ENCODE assay signal across 13 cellular contexts in the genomic region with DNA sequence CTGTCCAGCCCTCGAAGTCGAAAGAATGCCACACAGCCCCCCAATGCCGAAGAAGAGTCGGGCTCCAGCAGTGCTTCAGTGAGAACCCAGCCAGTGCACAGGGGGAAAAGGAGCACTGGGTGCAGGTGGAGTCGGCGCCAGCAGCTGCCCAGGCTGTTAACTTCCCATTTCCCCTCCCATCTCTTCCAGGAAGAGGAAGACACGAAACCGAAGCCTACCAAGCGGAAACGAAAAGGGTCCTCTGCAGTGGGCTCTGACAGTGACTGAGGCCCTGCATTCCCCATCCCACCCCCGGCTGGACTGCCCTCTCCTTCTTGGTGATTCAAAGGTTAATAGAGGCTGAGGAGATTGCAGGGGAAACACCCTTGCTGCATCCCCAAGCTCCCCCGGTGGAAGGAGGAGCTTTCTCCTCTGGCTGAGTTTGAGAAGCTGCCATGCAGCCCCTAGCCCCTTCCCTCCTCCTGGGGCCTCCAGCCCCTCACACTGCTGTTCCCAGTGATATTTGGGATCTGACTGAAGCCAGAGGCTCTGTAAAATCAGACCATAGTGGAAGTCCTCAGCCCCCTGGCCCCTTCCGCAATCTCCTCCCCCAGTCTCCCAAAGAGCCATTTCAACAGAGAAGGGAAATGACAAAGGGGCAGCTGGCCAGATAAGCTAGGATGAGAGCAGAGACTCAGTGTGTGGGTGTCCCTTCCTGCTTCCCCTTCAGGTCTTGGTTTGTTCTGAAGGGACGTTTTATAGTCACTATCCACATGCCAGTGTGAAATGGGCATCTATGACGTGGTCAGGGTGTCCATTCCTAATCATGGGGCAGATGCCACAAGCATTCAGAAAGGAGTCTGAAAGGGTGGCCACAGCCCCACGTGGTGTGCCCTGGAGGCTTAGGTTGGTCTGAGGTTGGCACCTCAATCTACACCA. TPM values are rescaled to one million over a fixed set of nuclear protein-coding genes. Genes with fewer than 3 reads are reported as not detected.
DNase-seq lines count a peak whose midpoint lies in the region; ATAC-seq and TF ChIP-seq lines count a peak whose summit lies in the region.
"Had no signal": no experiment of that assay in that cellular context is flagged by ENCODE, and none has a peak within 500 bp of the region (broad histone marks: within the 10 kb centered on the region; RNA-seq: fewer than 3 reads in every experiment).

No MANE protein-coding gene starts in this region.

- H3K27me3 ChIP-seq in BLaER1 treated with 17β-estradiol and CSF1 and Interleukin-3, amounts not matched to agents 10 nM and 100 nM, result no peaks in the 10 kb centered on the region
- H3K27me3 ChIP-seq in colonic mucosa, result no peaks in the 10 kb centered on the region
- H3K27me3 ChIP-seq in neutrophil, result no peaks in the 10 kb centered on the region

- DNase-seq in NB4 (ENCODE audit: low read depth) (peak; percentile 83), colonic mucosa (no peak)
- DNase-seq in stimulated activated naive CD4-positive, alpha-beta T cell treated with Interleukin-2 at 50 U/mL for 16 hours (lab: John Stamatoyannopoulos, UW), result no peak
- DNase-seq: activated CD4-positive, alpha-beta T cell treated with anti-CD3 and anti-CD28 coated beads, Interleukin-2, amount 50 U/mL, for 4 hours; DMS53; glutamatergic neuron; occipital lobe had no signal

- ATAC-seq in HG02642 (IDR thresholded peaks at IDR 0.05; ENCODE audit: poor library complexity, unreplicated experiment) (no peak), HG03139 (IDR thresholded peaks at IDR 0.05; ENCODE audit: unreplicated experiment) (no peak), GM18502 (IDR thresholded peaks at IDR 0.05; ENCODE audit: poor library complexity, unreplicated experiment) (no peak)

- H3K27ac ChIP-seq in BLaER1 treated with 17β-estradiol and CSF1 and Interleukin-3, amounts not matched to agents 10 nM and 100 nM, result peak overlapping the region; percentile 67 to 100 (median 98)
- H3K27ac ChIP-seq in colonic mucosa (peak overlapping the region; percentile 34), neutrophil (peak overlapping the region; percentile 83)
- H3K27ac ChIP-seq: KMS-11 had no signal

- peak overlapping the region; percentile 61 to 96 (median 89) for H3K9ac ChIP-seq in BLaER1 treated with 17β-estradiol and CSF1 and Interleukin-3, amounts not matched to agents 10 nM and 100 nM
- no peak overlapping the region for H3K9ac ChIP-seq in colonic mucosa (ENCODE audit: low read depth in 2 of 2, low read length in 2 of 2)
- H3K9ac ChIP-seq: KMS-11 had no signal

- TF ChIP-seq POLR2A in NB4 (IDR thresholded peaks at IDR 0.05; ENCODE audit: extremely low read depth, insufficient read length), result no peak

- intact Hi-C loops in colonic mucosa (cut with DNase I), result no loop called here

- peaks cover 0 to 39% (median 24%) of the 10 kb centered on the region in 11 experiments; a peak in 20 of 22 replicates for H3K36me3 ChIP-seq in BLaER1 treated with 17β-estradiol and CSF1 and Interleukin-3, amounts not matched to agents 10 nM and 100 nM
- H3K36me3 ChIP-seq in colonic mucosa, result no peaks in the 10 kb centered on the region
- peaks cover 40% of the 10 kb centered on the region for H3K36me3 ChIP-seq in neutrophil

- TF ChIP-seq CTCF in NB4 (IDR thresholded peaks at IDR 0.05; ENCODE audit: low read depth, low read length) (no peak), colonic mucosa (IDR thresholded peaks at IDR 0.05) (no peak), neutrophil (IDR thresholded peaks at IDR 0.05) (no peak)

- peak overlapping the region; percentile 15 to 96 (median 86); a peak in 19 of 20 replicates for H3K4me3 ChIP-seq in BLaER1 treated with 17β-estradiol and CSF1 and Interleukin-3, amounts not matched to agents 10 nM and 100 nM
- H3K4me3 ChIP-seq in NB4 (ENCODE audit: low read depth, low read length), result no peak overlapping the region
- no peak overlapping the region for H3K4me3 ChIP-seq in colonic mucosa
- H3K4me3 ChIP-seq in neutrophil (ENCODE audit: low read depth in 1 of 2, low read length in 1 of 2), result peak overlapping the region; percentile 32 to 54

- no peaks in the 10 kb centered on the region for H3K9me3 ChIP-seq in BLaER1 treated with 17β-estradiol and CSF1 and Interleukin-3, amounts not matched to agents 10 nM and 100 nM (replicated peaks in 1 of 11)
- H3K9me3 ChIP-seq in colonic mucosa, result no peaks in the 10 kb centered on the region
- H3K9me3 ChIP-seq in neutrophil, result no peaks in the 10 kb centered on the region

- peak overlapping the region; percentile 94 to 100 (median 99) for H3K4me2 ChIP-seq in BLaER1 treated with 17β-estradiol and CSF1 and Interleukin-3, amounts not matched to agents 10 nM and 100 nM
- H3K4me2 ChIP-seq: KMS-11 had no signal

- H4K20me1 ChIP-seq in BLaER1 treated with 17β-estradiol and CSF1 and Interleukin-3, amounts not matched to agents 10 nM and 100 nM, result peaks cover 0 to 23% (median 7%) of the 10 kb centered on the region in 11 experiments; a peak in 9 of 22 replicates

- H3K4me1 ChIP-seq in BLaER1 treated with 17β-estradiol and CSF1 and Interleukin-3, amounts not matched to agents 10 nM and 100 nM, result peaks cover 87 to 98% (median 91%) of the 10 kb centered on the region in 10 experiments
- H3K4me1 ChIP-seq in colonic mucosa (peaks cover 7% of the 10 kb centered on the region), neutrophil (ENCODE audit: control insufficient read depth in 1 of 2, insufficient read depth in 1 of 2, low read depth in 1 of 2, low read length in 1 of 2) (peaks cover 58 to 64% of the 10 kb centered on the region in 2 experiments)

RNA-seq across cellular contexts. Expression of a gene that starts 1.9 kb away (rescaled TPM):
- total RNA-seq in colonic mucosa, result 10 to 100 TPM; 24.1 to 27.9 TPM

RNA-seq across cellular contexts. Expression of a gene that starts 45.4 kb away (rescaled TPM):
- total RNA-seq in colonic mucosa, result 10 to 100 TPM; 25.5 to 53.1 TPM

Comparison
In these comparisons a context has a peak if more than half of its experiments do, and no peak if none do; other contexts are left out.
1. H3K27ac ChIP-seq: peak in every context shown above with its lines; median percentile 98 in BLaER1 treated with 17β-estradiol and CSF1 and Interleukin-3, amounts not matched to agents 10 nM and 100 nM; 83 in neutrophil; 34 in colonic mucosa.
2. H3K4me3 ChIP-seq: peak in BLaER1 treated with 17β-estradiol and CSF1 and Interleukin-3, amounts not matched to agents 10 nM and 100 nM (10 of 10) and neutrophil (2 of 2); none in NB4 (single experiment) and colonic mucosa (single experiment).
3. H3K9ac ChIP-seq: peak in BLaER1 treated with 17β-estradiol and CSF1 and Interleukin-3, amounts not matched to agents 10 nM and 100 nM (11 of 11); none in colonic mucosa (0 of 2).